In the genomic region with DNA sequence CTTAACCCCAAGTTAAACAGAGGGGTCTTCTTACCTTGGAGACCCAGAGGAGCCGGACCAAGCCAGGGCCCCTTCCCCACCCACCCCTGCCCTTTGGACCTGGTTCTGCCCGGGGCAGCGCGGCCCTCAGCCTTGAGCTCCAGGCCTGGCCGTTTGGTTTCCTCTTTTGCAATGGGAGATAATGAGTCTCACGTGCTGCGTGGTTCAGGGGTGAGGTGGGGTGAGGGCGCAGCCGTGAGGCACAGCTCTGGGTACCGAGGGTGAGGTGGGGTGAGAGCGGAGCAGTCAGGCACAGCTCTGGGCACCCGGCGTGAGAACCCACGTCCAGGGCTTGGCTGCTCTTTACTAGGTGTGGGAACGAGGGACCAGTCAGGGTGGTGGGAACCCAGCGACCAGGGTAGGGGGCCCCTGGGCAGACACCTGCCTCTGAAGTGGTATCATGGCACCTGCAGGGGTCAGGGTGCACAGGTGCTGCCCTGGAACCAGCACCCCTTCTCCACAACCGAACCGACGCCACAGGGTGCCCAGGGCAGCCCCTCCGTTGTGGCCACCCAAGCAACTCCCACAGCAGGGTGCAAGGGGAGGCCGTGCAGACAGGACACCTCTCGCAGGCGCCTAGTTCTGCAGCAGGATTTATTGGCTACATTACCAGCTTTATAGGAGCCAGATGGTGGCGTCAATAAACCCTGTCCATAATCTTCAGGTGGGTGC, we compare ENCODE assay signal across 1 cellular context.
TF ChIP-seq lines count a peak whose summit lies in the region.

No MANE protein-coding gene starts in this region.

TF ChIP-seq in HepG2, 621 proteins besides CTCF, POLR2A, EP300 and RAD21 (continued from another document):
- TF ChIP-seq ZFY (CRISPR knock-in tag; IDR thresholded peaks at IDR 0.05) (peak; percentile 53; the same call in 1 of the 2 replicates), HNRNPL (IDR thresholded peaks at IDR 0.05; ENCODE audit: low read depth, low read length) (peak; percentile 81), ZBTB8A (CRISPR knock-in tag; IDR thresholded peaks at IDR 0.05; ENCODE audit: borderline replicate concordance, low read depth) (no peak), SALL1 (CRISPR knock-in tag; IDR thresholded peaks at IDR 0.05) (peak; percentile 59), ZNF460 (CRISPR knock-in tag; IDR thresholded peaks at IDR 0.05; ENCODE audit: borderline replicate concordance) (no peak), HDAC1 (CRISPR knock-in tag; IDR thresholded peaks at IDR 0.05) (peak; percentile 52; the same call in 1 of the 2 replicates), MIXL1 (CRISPR knock-in tag; IDR thresholded peaks at IDR 0.05) (peak; percentile 92), FOXA1 (IDR thresholded peaks at IDR 0.05) (no peak), FOXA1 (CRISPR knock-in tag; IDR thresholded peaks at IDR 0.05) (0 out of 2 replicates have a peak, but pooled peaks have one; percentile 9), MIER3 (CRISPR knock-in tag; IDR thresholded peaks at IDR 0.05; ENCODE audit: borderline replicate concordance) (no peak), MED8 (CRISPR knock-in tag; IDR thresholded peaks at IDR 0.05; ENCODE audit: insufficient replicate concordance) (peak; percentile 68), ZSCAN25 (CRISPR knock-in tag; IDR thresholded peaks at IDR 0.05) (peak; percentile 91), GTF3A (CRISPR knock-in tag; conservative IDR thresholded peaks at IDR 0.05) (no peak), ZNF33B (CRISPR knock-in tag; IDR thresholded peaks at IDR 0.05) (no peak), NR2C2 (CRISPR knock-in tag; IDR thresholded peaks at IDR 0.05; ENCODE audit: borderline replicate concordance) (peak; percentile 45; the same call in 1 of the 2 replicates), STAG1 (CRISPR knock-in tag; IDR thresholded peaks at IDR 0.05) (peak; percentile 8; the same call in 1 of the 2 replicates)
- TF ChIP-seq, protein P1, sequence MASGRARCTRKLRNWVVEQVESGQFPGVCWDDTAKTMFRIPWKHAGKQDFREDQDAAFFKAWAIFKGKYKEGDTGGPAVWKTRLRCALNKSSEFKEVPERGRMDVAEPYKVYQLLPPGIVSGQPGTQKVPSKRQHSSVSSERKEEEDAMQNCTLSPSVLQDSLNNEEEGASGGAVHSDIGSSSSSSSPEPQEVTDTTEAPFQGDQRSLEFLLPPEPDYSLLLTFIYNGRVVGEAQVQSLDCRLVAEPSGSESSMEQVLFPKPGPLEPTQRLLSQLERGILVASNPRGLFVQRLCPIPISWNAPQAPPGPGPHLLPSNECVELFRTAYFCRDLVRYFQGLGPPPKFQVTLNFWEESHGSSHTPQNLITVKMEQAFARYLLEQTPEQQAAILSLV (CRISPR knock-in tag; IDR thresholded peaks at IDR 0.05; ENCODE audit: borderline replicate concordance): no peak
- TF ChIP-seq, protein P2, sequence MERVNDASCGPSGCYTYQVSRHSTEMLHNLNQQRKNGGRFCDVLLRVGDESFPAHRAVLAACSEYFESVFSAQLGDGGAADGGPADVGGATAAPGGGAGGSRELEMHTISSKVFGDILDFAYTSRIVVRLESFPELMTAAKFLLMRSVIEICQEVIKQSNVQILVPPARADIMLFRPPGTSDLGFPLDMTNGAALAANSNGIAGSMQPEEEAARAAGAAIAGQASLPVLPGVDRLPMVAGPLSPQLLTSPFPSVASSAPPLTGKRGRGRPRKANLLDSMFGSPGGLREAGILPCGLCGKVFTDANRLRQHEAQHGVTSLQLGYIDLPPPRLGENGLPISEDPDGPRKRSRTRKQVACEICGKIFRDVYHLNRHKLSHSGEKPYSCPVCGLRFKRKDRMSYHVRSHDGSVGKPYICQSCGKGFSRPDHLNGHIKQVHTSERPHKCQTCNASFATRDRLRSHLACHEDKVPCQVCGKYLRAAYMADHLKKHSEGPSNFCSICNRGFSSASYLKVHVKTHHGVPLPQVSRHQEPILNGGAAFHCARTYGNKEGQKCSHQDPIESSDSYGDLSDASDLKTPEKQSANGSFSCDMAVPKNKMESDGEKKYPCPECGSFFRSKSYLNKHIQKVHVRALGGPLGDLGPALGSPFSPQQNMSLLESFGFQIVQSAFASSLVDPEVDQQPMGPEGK (CRISPR knock-in tag; IDR thresholded peaks at IDR 0.05): peak; percentile 58
